ENCODE assay signal across 8 cellular contexts in the genomic region with DNA sequence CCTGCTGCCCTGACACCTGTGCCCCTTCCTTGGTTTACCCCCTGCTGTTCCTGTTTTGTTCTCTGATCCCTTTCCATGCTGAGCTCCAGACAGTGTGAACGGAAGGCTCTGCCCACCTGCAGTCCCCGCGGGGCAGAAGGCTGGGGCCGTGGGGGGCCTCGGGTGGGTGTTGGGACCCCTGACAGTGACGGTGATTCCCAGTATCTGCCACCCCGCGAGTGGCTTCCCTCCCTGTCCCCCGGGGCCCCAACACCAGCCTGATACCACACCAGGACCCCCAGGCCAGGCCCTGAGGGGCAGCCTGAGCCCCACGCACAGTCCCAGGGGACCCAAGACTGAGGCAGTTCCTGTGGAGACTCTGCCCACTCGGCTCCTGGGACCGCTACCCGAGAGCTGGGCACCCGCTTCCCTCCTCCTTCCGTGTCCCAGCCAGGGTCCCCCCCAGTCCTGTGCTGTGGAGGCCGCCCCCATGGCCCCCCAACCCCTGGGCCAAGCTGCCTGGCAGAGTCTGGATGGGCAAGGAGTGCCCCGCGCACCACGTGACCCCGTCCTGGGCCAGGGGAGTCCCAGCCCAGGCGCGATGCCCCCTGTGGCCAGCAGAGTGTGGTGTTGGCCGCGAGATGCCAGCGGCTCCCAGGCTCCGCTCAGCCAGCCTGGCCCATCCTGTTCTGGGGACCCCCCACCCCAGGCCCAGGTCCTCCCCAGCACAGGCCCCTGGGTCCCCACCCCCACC. TPM values are rescaled to one million over a fixed set of nuclear protein-coding genes. Genes with fewer than 3 reads are reported as not detected.
A peak's percentile ranks its signal among the peaks of the same experiment; 100 is the strongest.
DNase-seq lines count a peak whose midpoint lies in the region; ATAC-seq and TF ChIP-seq lines count a peak whose summit lies in the region.

No MANE protein-coding gene starts in this region.

- no peaks in the 10 kb centered on the region for H3K9me3 ChIP-seq in HCT116 (ENCODE audit: control insufficient read depth in 1 of 2, insufficient read depth in 1 of 2, low read depth in 1 of 2, low read length in 2 of 2)
- H3K9me3 ChIP-seq in ascending aorta: no peaks in the 10 kb centered on the region

- POLR2A ChIA-PET in HCT116 (lab: Charles Lee): no interaction called here

- no peaks in the 10 kb centered on the region for H4K20me1 ChIP-seq in HCT116 (ENCODE audit: insufficient read depth)

- H3K9me2 ChIP-seq in HCT116 (ENCODE audit: insufficient read depth): no peaks in the 10 kb centered on the region

- H3K27ac ChIP-seq in HCT116 (ENCODE audit: low read depth, low read length) (no peak overlapping the region), ascending aorta (no peak overlapping the region)

- ATAC-seq in HCT116 (peak; percentile 84), GM21576 (IDR thresholded peaks at IDR 0.05; ENCODE audit: unreplicated experiment) (no peak)

- DNase-seq in CMK (ENCODE audit: low read depth): peak; percentile 36
- no peak for DNase-seq in HCT116 (ENCODE audit: low read depth, low spot score)
- DNase-seq in SK-MEL-5 (ENCODE audit: low read depth, low spot score): peak; percentile 76
- peak in 1 of 2 donors; percentile 78 for DNase-seq in ascending aorta (ENCODE audit: low spot score in 2 of 2)
- DNase-seq in hepatic stellate cell (ENCODE audit: low spot score): peak; percentile 95
- DNase-seq in smooth muscle cell of the brain vasculature (ENCODE audit: low read depth, low spot score): peak; percentile 15
- no peak for DNase-seq in middle frontal gyrus (ENCODE audit: extremely low spot score, low spot score)

- intact Hi-C loops in HCT116 (cut with micrococcal nuclease) (loop anchor here (1.0 kb wide), 1 partner anchor 88 kb away; no protein-coding TSS in a partner anchor), ascending aorta (cut with DNase I) (loop anchor here (1.0 kb wide), 1 partner anchor 88 kb away; no protein-coding TSS in a partner anchor)

- CTCF ChIA-PET in HCT116 (lab: Charles Lee): interaction anchor here (1.0 to 1.3 kb wide), 2 partner anchors 132 to 310 kb away, joined by 3 read pairs; no protein-coding TSS in a partner anchor

- RAD21 ChIA-PET in HCT116 (lab: Charles Lee; ENCODE audit: low non-redundant PET in 1 of 2, low total read pairs in 2 of 2, uncharacterized antibody in 2 of 2, unreplicated experiment in 2 of 2): interaction anchor here in 1 of 2 experiments (1.3 kb wide), 1 partner anchor 49 kb away, joined by 3 read pairs; no protein-coding TSS in a partner anchor

- TF ChIP-seq POLR2A in HCT116 (IDR thresholded peaks at IDR 0.05; ENCODE audit: borderline replicate concordance, extremely low read depth, insufficient read depth, insufficient read length): no peak

- BruUV-seq in HCT116 (replicated peaks; lab: Mats Ljungman, UMichigan): no TSS peak

- H3K4me3 ChIP-seq in HCT116 (replicated peaks in 1 of 2; ENCODE audit: low read depth in 1 of 2, low read length in 2 of 2) (no peak overlapping the region), ascending aorta (no peak overlapping the region)

- H3K4me1 ChIP-seq in HCT116 (ENCODE audit: control insufficient read depth in 1 of 2, insufficient read depth in 2 of 2, low read length in 2 of 2) (peaks cover 0 to 20% of the 10 kb centered on the region in 2 experiments; a peak in 2 of 4 replicates), ascending aorta (peaks cover 0 to 7% of the 10 kb centered on the region in 2 donors)

- H3K9ac ChIP-seq in HCT116 (ENCODE audit: low read length): no peak overlapping the region

- H3K36me3 ChIP-seq in HCT116 (ENCODE audit: control insufficient read depth in 1 of 2, insufficient read depth in 2 of 2, low read length in 2 of 2) (no peaks in the 10 kb centered on the region), ascending aorta (no peaks in the 10 kb centered on the region)

- TF ChIP-seq RAD21 in HCT116 (IDR thresholded peaks at IDR 0.05; ENCODE audit: low read depth): peak; percentile 94

- H2AFZ ChIP-seq in HCT116 (ENCODE audit: low read depth, low read length, poor library complexity, severe bottlenecking): no peak overlapping the region

- in situ Hi-C loops in SK-MEL-5 (cut with HindIII; ENCODE audit: low pct_unique_long_range_greater_than_20kb, low sequenced_read_pairs): no loop called here

- peak overlapping the region; percentile 39 for H3K4me2 ChIP-seq in HCT116 (ENCODE audit: low read length)

- peak; percentile 77 to 88 (median 85) for TF ChIP-seq CTCF in HCT116 (IDR thresholded peaks at IDR 0.05 in 2 of 3, conservative IDR thresholded peaks at IDR 0.05 in 1 of 3; ENCODE audit: borderline replicate concordance in 1 of 3, insufficient read depth in 1 of 3, low read depth in 2 of 3, low read length in 2 of 3)
- peak; percentile 87 to 93 (median 90) for TF ChIP-seq CTCF in ascending aorta (IDR thresholded peaks at IDR 0.05)

- H3K27me3 ChIP-seq in HCT116 (ENCODE audit: insufficient read depth, low read length): no peaks in the 10 kb centered on the region
- peaks cover 14% of the 10 kb centered on the region for H3K27me3 ChIP-seq in ascending aorta

- no peaks in the 10 kb centered on the region for H3K79me2 ChIP-seq in HCT116 (ENCODE audit: insufficient read depth, low read length)

TF ChIP-seq in HCT116, 20 proteins besides CTCF, POLR2A, EP300 and RAD21:
- no peak for TF ChIP-seq SRF (IDR thresholded peaks at IDR 0.05; ENCODE audit: low read depth)
- TF ChIP-seq REST (IDR thresholded peaks at IDR 0.05; ENCODE audit: low read depth): no peak
- TF ChIP-seq TCF7L2 (IDR thresholded peaks at IDR 0.05; ENCODE audit: borderline replicate concordance, extremely low read depth, insufficient read depth, insufficient read length): no peak
- no peak for TF ChIP-seq JUND (IDR thresholded peaks at IDR 0.05)
- TF ChIP-seq ZNF274 (IDR thresholded peaks at IDR 0.05; ENCODE audit: low read depth, low read length): no peak
- TF ChIP-seq FOSL1 (IDR thresholded peaks at IDR 0.05; ENCODE audit: low read depth): no peak
- no peak for TF ChIP-seq EGR1 (IDR thresholded peaks at IDR 0.05; ENCODE audit: low read depth)
- TF ChIP-seq, protein P1, sequence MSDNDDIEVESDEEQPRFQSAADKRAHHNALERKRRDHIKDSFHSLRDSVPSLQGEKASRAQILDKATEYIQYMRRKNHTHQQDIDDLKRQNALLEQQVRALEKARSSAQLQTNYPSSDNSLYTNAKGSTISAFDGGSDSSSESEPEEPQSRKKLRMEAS (IDR thresholded peaks at IDR 0.05): no peak; the same call in 1 of the 2 replicates
- TF ChIP-seq EZH2 (IDR thresholded peaks at IDR 0.05): no peak
- TF ChIP-seq ATF3 (IDR thresholded peaks at IDR 0.05): no peak

RNA-seq across cellular contexts. Expression of gene C1QTNF8, which starts 10.0 kb away (rescaled TPM):
- total RNA-seq in HCT116 (2021; ENCODE audit: unreplicated experiment) (0.27 TPM), ascending aorta (not detected)
- polyA plus RNA-seq in HCT116 (2012): 0.09 and 0.16 TPM in 2 replicates
- total RNA-seq in SK-MEL-5 (2014; rRNA removed; shearing (Covaris generic)): not detected in 2 replicates
- not detected in 2 replicates for polyA plus RNA-seq in SK-MEL-5 (2015; cell fraction: cytosol; rRNA removed)
- not detected in 2 replicates for polyA plus RNA-seq in SK-MEL-5 (2015; cell fraction: nucleus; rRNA removed)

RNA-seq across cellular contexts. Expression of gene SSTR5, which starts 33.5 kb away (rescaled TPM):
- 7.2 TPM for total RNA-seq in HCT116 (2021; ENCODE audit: unreplicated experiment)
- 6.1 and 6.2 TPM in 2 replicates for polyA plus RNA-seq in HCT116 (2012)
- total RNA-seq in SK-MEL-5 (2014; rRNA removed; shearing (Covaris generic)): not detected in 2 replicates
- not detected in 2 replicates for polyA plus RNA-seq in SK-MEL-5 (2015; cell fraction: cytosol; rRNA removed)
- polyA plus RNA-seq in SK-MEL-5 (2015; cell fraction: nucleus; rRNA removed): not detected in 2 replicates
- not detected for total RNA-seq in ascending aorta

RNA-seq across cellular contexts. Expression of gene CACNA1H, which starts 46.9 kb away (rescaled TPM):
- 24.3 TPM for total RNA-seq in HCT116 (2021; ENCODE audit: unreplicated experiment)
- 26.8 and 30.7 TPM in 2 replicates for polyA plus RNA-seq in HCT116 (2012)
- total RNA-seq in SK-MEL-5 (2014; rRNA removed; shearing (Covaris generic)): 17.4 and 17.6 TPM in 2 replicates
- 29.5 and 39.7 TPM in 2 replicates for polyA plus RNA-seq in SK-MEL-5 (2015; cell fraction: cytosol; rRNA removed)
- polyA plus RNA-seq in SK-MEL-5 (2015; cell fraction: nucleus; rRNA removed): 62.3 and 81.7 TPM in 2 replicates
- 57.5 TPM for total RNA-seq in ascending aorta

Comparison
In these comparisons a context has a peak if more than half of its experiments do, and no peak if none do; other contexts are left out.
1. DNase-seq: peak in CMK (single experiment), SK-MEL-5 (single experiment), hepatic stellate cell (single experiment) and smooth muscle cell of the brain vasculature (single experiment); none in HCT116 (single experiment) and middle frontal gyrus (single experiment).